8 cellular contexts compared by ENCODE assay signal in genomic region chr3:48187579-48188265, GRCh38. TPM values are rescaled to one million over a fixed set of nuclear protein-coding genes. Genes with fewer than 3 reads are reported as not detected.
DNase-seq lines count a peak whose midpoint lies in the region; ATAC-seq and TF ChIP-seq lines count a peak whose summit lies in the region.

No MANE protein-coding gene starts in this region.

- peak overlapping the region; percentile 95 for H3K4me3 Mint-ChIP-seq in Caco-2 (ENCODE audit: unreplicated experiment)
- H3K4me3 Mint-ChIP-seq in activated CD8-positive, alpha-beta T cell treated with anti-CD3 and anti-CD28 coated beads for 36 hours: peak overlapping the region; percentile 97

- peaks cover 6% of the 10 kb centered on the region for H3K4me1 Mint-ChIP-seq in Caco-2 (ENCODE audit: low read depth, unreplicated experiment)
- peaks cover 18% of the 10 kb centered on the region for H3K4me1 Mint-ChIP-seq in activated CD8-positive, alpha-beta T cell treated with anti-CD3 and anti-CD28 coated beads for 36 hours (ENCODE audit: low read depth)

- no peak for TF ChIP-seq CTCF in Caco-2 (IDR thresholded peaks at IDR 0.05; ENCODE audit: insufficient read depth in 1 of 2, low read depth in 1 of 2, low read length in 1 of 2, severe bottlenecking in 1 of 2, unreplicated experiment in 1 of 2)
- TF ChIP-seq CTCF in activated CD8-positive, alpha-beta T cell treated with anti-CD3 and anti-CD28 coated beads for 36 hours (IDR thresholded peaks at IDR 0.05): no peak
- TF ChIP-seq CTCF in fibroblast of villous mesenchyme (IDR thresholded peaks at IDR 0.05; ENCODE audit: insufficient read depth, low read depth, low read length): no peak
- no peak for TF ChIP-seq CTCF in omental fat pad (IDR thresholded peaks at IDR 0.05)

- H3K36me3 Mint-ChIP-seq in Caco-2 (ENCODE audit: insufficient read depth, unreplicated experiment): peaks cover 47% of the 10 kb centered on the region
- peaks cover 49% of the 10 kb centered on the region for H3K36me3 Mint-ChIP-seq in activated CD8-positive, alpha-beta T cell treated with anti-CD3 and anti-CD28 coated beads for 36 hours (ENCODE audit: low read depth)

- peak overlapping the region; percentile 95 for H3K4me3 ChIP-seq in Caco-2 (ENCODE audit: low read depth, low read length)
- H3K4me3 ChIP-seq in fibroblast of villous mesenchyme (ENCODE audit: low read depth, low read length): peak overlapping the region; percentile 87

- peak; percentile 38 for ATAC-seq in GM19455 (IDR thresholded peaks at IDR 0.05; ENCODE audit: unreplicated experiment)
- ATAC-seq in HG03460 (IDR thresholded peaks at IDR 0.05; ENCODE audit: unreplicated experiment): peak; percentile 23
- peak; percentile 14 for ATAC-seq in activated CD8-positive, alpha-beta T cell treated with anti-CD3 and anti-CD28 coated beads for 36 hours
- ATAC-seq in omental fat pad (ENCODE audit: low FRiP score): peak; percentile 35

- H3K4me1 ChIP-seq in Caco-2: peaks cover 9% of the 10 kb centered on the region; the same call in 1 of the 2 replicates

- BruUV-seq in Caco-2 (replicated peaks; lab: Mats Ljungman, UMichigan): no TSS peak

- DNase-seq in Caco-2 (peak; percentile 42 to 80), fibroblast of villous mesenchyme (ENCODE audit: low read depth) (peak; percentile 5), omental fat pad (ENCODE audit: low spot score) (no peak), COLO829 (ENCODE audit: low spot score) (no peak), OCI-M2 (lab: John Stamatoyannopoulos, UW; ENCODE audit: unreplicated experiment) (no peak)
- peak; percentile 50 for DNase-seq in activated CD8-positive, alpha-beta T cell treated with anti-CD3 and anti-CD28 coated beads for 36 hours

- no peaks in the 10 kb centered on the region for H3K27me3 Mint-ChIP-seq in Caco-2 (ENCODE audit: insufficient read depth, unreplicated experiment)
- peaks cover 8% of the 10 kb centered on the region for H3K27me3 Mint-ChIP-seq in activated CD8-positive, alpha-beta T cell treated with anti-CD3 and anti-CD28 coated beads for 36 hours

- CTCF ChIA-PET in Caco-2 (lab: Charles Lee): interaction anchor here (0.5 to 1.8 kb wide), 6 partner anchors 10 to 933 kb away, joined by 3 to 14 read pairs (median 4); partner anchors contain the start of genes PFKFB4 and USP19
- CTCF ChIA-PET in activated CD8-positive, alpha-beta T cell treated with anti-CD3 and anti-CD28 coated beads for 36 hours (lab: Charles Lee): interaction anchor here (0.6 to 1.5 kb wide), 8 partner anchors 29 to 363 kb away, joined by 3 to 8 read pairs (median 4); partner anchors contain the start of gene ZNF589

- H3K9me3 ChIP-seq in Caco-2: no peaks in the 10 kb centered on the region

- intact Hi-C loops in Caco-2 (cut with micrococcal nuclease; ENCODE audit: unreplicated experiment): loop anchor here (5.0 kb wide), 2 partner anchors 250 to 370 kb away; partner anchors contain the start of gene PFKFB4
- intact Hi-C loops in activated CD8-positive, alpha-beta T cell treated with anti-CD3 and anti-CD28 coated beads for 36 hours (cut with micrococcal nuclease): no loop called here

- POLR2A ChIA-PET in Caco-2 (lab: Charles Lee): interaction anchor here (0.5 to 1.3 kb wide), 8 partner anchors 61 to 1163 kb away, joined by 3 to 10 read pairs (median 4); partner anchors contain the start of gene ATRIP
- POLR2A ChIA-PET in activated CD8-positive, alpha-beta T cell treated with anti-CD3 and anti-CD28 coated beads for 36 hours (lab: Charles Lee): interaction anchor here (0.7 to 2.6 kb wide), 12 partner anchors 10 to 363 kb away, joined by 3 to 17 read pairs (median 4); partner anchors contain the start of genes NME6 and ZNF589

- H3K27ac Mint-ChIP-seq in Caco-2 (ENCODE audit: unreplicated experiment): peak overlapping the region; percentile 90
- H3K27ac Mint-ChIP-seq in activated CD8-positive, alpha-beta T cell treated with anti-CD3 and anti-CD28 coated beads for 36 hours: peak overlapping the region; percentile 75

- H3K27me3 ChIP-seq in Caco-2 (replicated peaks; ENCODE audit: control insufficient read depth, insufficient read depth, low read length): no peaks in the 10 kb centered on the region

- H3K36me3 ChIP-seq in Caco-2 (ENCODE audit: control insufficient read depth, insufficient read depth, low read length): no peaks in the 10 kb centered on the region; the same call in none of the 2 replicates

- no peaks in the 10 kb centered on the region for H3K9me3 Mint-ChIP-seq in Caco-2 (ENCODE audit: unreplicated experiment)
- no peaks in the 10 kb centered on the region for H3K9me3 Mint-ChIP-seq in activated CD8-positive, alpha-beta T cell treated with anti-CD3 and anti-CD28 coated beads for 36 hours

RNA-seq across cellular contexts. Expression of gene CDC25A, which starts 0.5 kb away (rescaled TPM):
- total RNA-seq in Caco-2 (2022): 32.1 and 35.5 TPM in 2 replicates
- total RNA-seq in activated CD8-positive, alpha-beta T cell treated with anti-CD3 and anti-CD28 coated beads for 36 hours: 10 to 100 TPM; 34.1 to 38.4 TPM
- total RNA-seq in fibroblast of villous mesenchyme: 8.7 and 9.9 TPM in 2 replicates
- 1 to 10 TPM in 2 of 4 donors, under 1 TPM in 2; 0.19 to 2.9 (median 1.5) TPM for total RNA-seq in omental fat pad

RNA-seq across cellular contexts. Expression of gene CAMP, which starts 35.6 kb away (rescaled TPM):
- total RNA-seq in Caco-2 (2022): not detected in 2 replicates
- not detected for total RNA-seq in activated CD8-positive, alpha-beta T cell treated with anti-CD3 and anti-CD28 coated beads for 36 hours
- not detected in 2 replicates for total RNA-seq in fibroblast of villous mesenchyme
- 1 to 10 TPM in 1 of 4 donors, not detected in 3; 8.7 TPM for total RNA-seq in omental fat pad

RNA-seq across cellular contexts. Expression of gene ZNF589, which starts 53.2 kb away (rescaled TPM):
- total RNA-seq in Caco-2 (2022): 9.7 and 10.9 TPM in 2 replicates
- total RNA-seq in activated CD8-positive, alpha-beta T cell treated with anti-CD3 and anti-CD28 coated beads for 36 hours: 10 to 100 TPM; 30.4 to 32.8 TPM
- total RNA-seq in fibroblast of villous mesenchyme: 3.9 and 4.7 TPM in 2 replicates
- total RNA-seq in omental fat pad: 10 to 100 TPM in 1 of 4 donors, 1 to 10 TPM in 3; 5.0 to 18.6 (median 7.7) TPM

Comparison
In these comparisons a context has a peak if more than half of its experiments do, and no peak if none do; other contexts are left out.
1. DNase-seq: peak in Caco-2 (2 of 2), activated CD8-positive, alpha-beta T cell treated with anti-CD3 and anti-CD28 coated beads for 36 hours (single experiment) and fibroblast of villous mesenchyme (single experiment); none in omental fat pad (single experiment), COLO829 (single experiment) and OCI-M2 (single experiment).
2. Peak in every context shown above with its lines, with median percentiles within 50 percentile points of each other: ATAC-seq.